18 cellular contexts compared by ENCODE assay signal in the genomic region with DNA sequence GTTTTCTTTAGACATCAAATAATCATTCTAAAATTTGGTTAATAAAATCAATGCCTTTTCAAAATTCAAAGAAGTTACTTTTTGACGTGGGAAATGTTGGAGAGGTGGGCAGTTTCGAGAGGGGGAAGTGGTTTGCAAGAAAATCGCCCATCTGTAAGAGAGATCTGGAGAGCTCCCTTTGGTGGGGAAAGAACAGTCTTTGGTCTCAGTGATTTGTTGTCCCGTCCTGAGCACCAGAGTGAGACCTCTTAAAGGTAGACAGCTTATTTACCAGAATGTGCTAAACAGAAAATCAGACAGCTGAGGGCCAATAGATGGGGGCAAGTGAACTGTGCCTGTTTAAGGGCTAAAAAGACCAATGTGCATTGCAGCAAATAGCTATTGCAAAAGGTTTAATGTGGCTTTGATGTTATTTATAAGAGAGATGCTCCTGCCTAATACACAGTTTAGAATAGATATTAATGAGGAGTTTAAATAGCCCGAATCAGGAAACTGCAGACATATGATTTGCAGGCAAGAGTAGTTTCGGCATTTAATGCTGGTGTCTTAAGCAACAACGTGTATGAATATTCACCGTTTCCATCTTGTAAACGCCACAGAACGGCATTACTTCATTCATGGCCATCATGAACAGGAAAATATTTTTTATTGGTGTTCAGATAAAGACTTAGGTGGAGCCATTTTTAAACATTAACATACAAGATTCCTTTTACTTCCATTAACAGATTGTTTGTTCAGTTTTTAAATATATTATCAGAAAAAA. TPM values are rescaled to one million over a fixed set of nuclear protein-coding genes. Genes with fewer than 3 reads are reported as not detected.
DNase-seq lines count a peak whose midpoint lies in the region; ATAC-seq, FAIRE-seq and TF ChIP-seq lines count a peak whose summit lies in the region.
"Had no signal": no experiment of that assay in that cellular context is flagged by ENCODE, and none has a peak within 500 bp of the region (broad histone marks: within the 10 kb centered on the region; RNA-seq: fewer than 3 reads in every experiment).

No MANE protein-coding gene starts in this region.

- H3K9me2 ChIP-seq in DOHH2 (replicated peaks; ENCODE audit: control insufficient read depth, low read length) = no peaks in the 10 kb centered on the region

- H3K4me2 ChIP-seq in DOHH2 (ENCODE audit: low read length) = peak overlapping the region; percentile 63

- no peaks in the 10 kb centered on the region for H3F3A ChIP-seq in DOHH2 (ENCODE audit: control insufficient read depth, insufficient read depth)

- FAIRE-seq in urothelium cell line (lab: Jason Lieb, UNC) = no peak

- H3K4me1 Mint-ChIP-seq in IgD-negative memory B cell = peaks cover 58 to 72% (median 63%) of the 10 kb centered on the region in 3 donors
- peaks cover 60% of the 10 kb centered on the region for H3K4me1 Mint-ChIP-seq in memory B cell

- H3K4me1 ChIP-seq in DOHH2 (ENCODE audit: control insufficient read depth, low read length) = peaks cover 80% of the 10 kb centered on the region
- H3K4me1 ChIP-seq: Caco-2, suprapubic skin had no signal

- H3K9me3 ChIP-seq in DOHH2 (ENCODE audit: control insufficient read depth, insufficient read depth, low read length) = no peaks in the 10 kb centered on the region
- H3K9me3 ChIP-seq: Caco-2, suprapubic skin had no signal

- H3K9me3 Mint-ChIP-seq in IgD-negative memory B cell (no peaks in the 10 kb centered on the region), memory B cell (peaks cover 1% of the 10 kb centered on the region)

- H3K27ac Mint-ChIP-seq in IgD-negative memory B cell (peak overlapping the region; percentile 39 to 90 (median 60)), memory B cell (peak overlapping the region; percentile 82)

- peak in 1 of 2 donors; percentile 3 for DNase-seq in memory B cell (ENCODE audit: low spot score in 2 of 2)
- no peak for DNase-seq in inferior parietal cortex (ENCODE audit: extremely low spot score)
- DNase-seq in urothelium cell line (ENCODE audit: low spot score) = no peak
- no peak for DNase-seq in NCI-H2196 (lab: John Stamatoyannopoulos, UW; ENCODE audit: unreplicated experiment)
- DNase-seq in A172 (ENCODE audit: low spot score) = no peak
- DNase-seq: activated naive CD4-positive, alpha-beta T cell treated with Interleukin-2 at 50 U/mL for 16 hours; Caco-2; midbrain; NCI-H1092; NCI-H526; SIG-M5 had no signal

- H3K79me2 ChIP-seq in DOHH2 (ENCODE audit: control insufficient read depth, low read length) = peaks cover 55% of the 10 kb centered on the region

- ATAC-seq in GM19463 (IDR thresholded peaks at IDR 0.05; ENCODE audit: unreplicated experiment) (peak; percentile 40), memory B cell (ENCODE audit: low read depth) (peak; percentile 52)

- H3K36me3 Mint-ChIP-seq in IgD-negative memory B cell (peaks cover 2% of the 10 kb centered on the region), memory B cell (peaks cover 25% of the 10 kb centered on the region)

- peaks cover 30% of the 10 kb centered on the region for H3K36me3 ChIP-seq in DOHH2 (ENCODE audit: control insufficient read depth, low read length)
- H3K36me3 ChIP-seq: suprapubic skin had no signal

- H3K27ac ChIP-seq in DOHH2 (ENCODE audit: low read depth, low read length) = peak overlapping the region; percentile 12
- H3K27ac ChIP-seq: suprapubic skin had no signal

- H3K4me3 Mint-ChIP-seq in IgD-negative memory B cell (peak overlapping the region; percentile 9 to 82 (median 59)), memory B cell (peak overlapping the region; percentile 50)

- peak overlapping the region; percentile 51 for H3K4me3 ChIP-seq in DOHH2 (ENCODE audit: low read length)
- H3K4me3 ChIP-seq: suprapubic skin had no signal

- no peaks in the 10 kb centered on the region for H4K20me1 ChIP-seq in DOHH2 (ENCODE audit: control insufficient read depth, insufficient read depth, low read depth, low read length)

- H3K27me3 Mint-ChIP-seq in IgD-negative memory B cell (no peaks in the 10 kb centered on the region), memory B cell (no peaks in the 10 kb centered on the region)

- TF ChIP-seq CTCF in DOHH2 (IDR thresholded peaks at IDR 0.05; ENCODE audit: low read depth, low read length, poor library complexity, severe bottlenecking) = no peak

- no peaks in the 10 kb centered on the region for H3K27me3 ChIP-seq in DOHH2 (ENCODE audit: control insufficient read depth, low read length)

RNA-seq across cellular contexts. Expression of gene ARHGAP15, which starts 29.5 kb away (rescaled TPM):
- 190 TPM for polyA plus RNA-seq in IgD-negative memory B cell
- not detected in 2 replicates for total RNA-seq in A172 (2014; rRNA removed; shearing (Covaris generic))
- total RNA-seq: Caco-2, fibroblast of lung, HT-29, renal cortical epithelial cell had no signal
